Comparison of ENCODE assay signal across 17 cellular contexts in the genomic region with DNA sequence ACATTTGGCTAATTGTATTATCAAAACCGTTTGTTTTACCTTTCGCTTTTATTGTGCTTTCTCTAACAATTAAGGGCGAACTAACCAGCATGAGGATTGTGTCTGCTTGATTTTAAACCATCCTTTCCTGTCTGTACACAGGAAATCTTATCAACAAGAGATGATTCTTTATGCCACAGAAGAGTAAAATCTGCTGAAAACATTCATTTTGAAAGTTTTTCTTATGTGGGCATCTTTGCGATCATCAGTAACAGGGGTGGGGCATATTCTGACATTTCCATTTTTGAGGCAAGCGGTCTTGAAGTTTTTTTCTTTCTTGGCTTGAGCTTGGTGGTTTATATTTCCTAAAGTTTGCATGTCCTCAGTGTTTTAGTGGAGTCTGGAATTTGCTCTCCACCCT. TPM values are rescaled to one million over a fixed set of nuclear protein-coding genes. Genes with fewer than 3 reads are reported as not detected.
A peak's percentile ranks its signal among the peaks of the same experiment; 100 is the strongest.
DNase-seq lines count a peak whose midpoint lies in the region; ATAC-seq and TF ChIP-seq lines count a peak whose summit lies in the region.
"Had no signal": no experiment of that assay in that cellular context is flagged by ENCODE, and none has a peak within 500 bp of the region (broad histone marks: within the 10 kb centered on the region; RNA-seq: fewer than 3 reads in every experiment).

No MANE protein-coding gene starts in this region.

- peak overlapping the region; percentile 82 for H3K27ac Mint-ChIP-seq in activated CD4-positive, alpha-beta T cell treated with anti-CD3 and anti-CD28 coated beads, Interleukin-2, amount 10 ng/mL, durations not matched to agents 24 days and 14 days
- H3K27ac Mint-ChIP-seq in activated naive CD8-positive, alpha-beta T cell treated with anti-CD3 and anti-CD28 coated beads, Interleukin-2, amount 50 U/mL, for 24 hours: peak overlapping the region; percentile 92
- peak overlapping the region; percentile 14 for H3K27ac Mint-ChIP-seq in stimulated activated effector memory CD8-positive, alpha-beta T cell treated with anti-CD3 and anti-CD28 coated beads, Interleukin-12 subunit alpha, Interleukin-12 subunit beta, amount 100 ng/mL, for 72 hours

- no peak overlapping the region for H2AFZ ChIP-seq in Loucy (ENCODE audit: low read length)
- H2AFZ ChIP-seq: hepatocyte had no signal

- no peaks in the 10 kb centered on the region for H3K27me3 ChIP-seq in Loucy (ENCODE audit: insufficient read depth, low read length, poor library complexity, severe bottlenecking)
- H3K27me3 ChIP-seq: hepatocyte, ovary, transverse colon had no signal

- TF ChIP-seq CTCF in Loucy (conservative IDR thresholded peaks at IDR 0.05; ENCODE audit: low read length): no peak

- peak; percentile 66 for ATAC-seq in activated naive CD8-positive, alpha-beta T cell treated with anti-CD3 and anti-CD28 coated beads, Interleukin-2, amount 50 U/mL, for 24 hours
- ATAC-seq in stimulated activated effector memory CD8-positive, alpha-beta T cell treated with anti-CD3 and anti-CD28 coated beads, Interleukin-12 subunit alpha, Interleukin-12 subunit beta, amount 100 ng/mL, for 72 hours: peak; percentile 95
- ATAC-seq: HCT116, HepG2, mucosa of descending colon had no signal

- peak overlapping the region; percentile 72 for H3K4me3 Mint-ChIP-seq in activated CD4-positive, alpha-beta T cell treated with anti-CD3 and anti-CD28 coated beads, Interleukin-2, amount 10 ng/mL, durations not matched to agents 24 days and 14 days
- H3K4me3 Mint-ChIP-seq in activated naive CD8-positive, alpha-beta T cell treated with anti-CD3 and anti-CD28 coated beads, Interleukin-2, amount 50 U/mL, for 24 hours: peak overlapping the region; percentile 69
- H3K4me3 Mint-ChIP-seq in stimulated activated effector memory CD8-positive, alpha-beta T cell treated with anti-CD3 and anti-CD28 coated beads, Interleukin-12 subunit alpha, Interleukin-12 subunit beta, amount 100 ng/mL, for 72 hours: peak overlapping the region; percentile 48

- no peaks in the 10 kb centered on the region for H3K9me3 ChIP-seq in Loucy (ENCODE audit: insufficient read depth, low read depth, low read length)
- H3K9me3 ChIP-seq: mucosa of descending colon, ovary, transverse colon had no signal

- no peak overlapping the region for H3K9ac ChIP-seq in Loucy (ENCODE audit: low read depth, low read length, poor library complexity, severe bottlenecking)

- no peak overlapping the region for H3K4me3 ChIP-seq in Loucy (ENCODE audit: low read length, poor library complexity, severe bottlenecking)
- H3K4me3 ChIP-seq: hepatocyte, mucosa of descending colon, ovary, transverse colon had no signal

- peaks cover 34% of the 10 kb centered on the region for H3K4me1 ChIP-seq in Loucy (ENCODE audit: insufficient read depth, low read length, poor library complexity, severe bottlenecking)

- no peaks in the 10 kb centered on the region for H3F3A ChIP-seq in Loucy (ENCODE audit: low read depth)

- peaks cover 44% of the 10 kb centered on the region for H3K79me2 ChIP-seq in Loucy (ENCODE audit: insufficient read depth, low read length)

- intact Hi-C loops in activated CD4-positive, alpha-beta T cell treated with anti-CD3 and anti-CD28 coated beads, Interleukin-2, amount 10 ng/mL, durations not matched to agents 24 days and 14 days (cut with micrococcal nuclease): loop anchor here (1.0 to 10.0 kb wide), 4 partner anchors 8 to 300 kb away; partner anchors contain the start of gene UBE2D3

- no peaks in the 10 kb centered on the region for H3K27me3 Mint-ChIP-seq in activated CD4-positive, alpha-beta T cell treated with anti-CD3 and anti-CD28 coated beads, Interleukin-2, amount 10 ng/mL, durations not matched to agents 24 days and 14 days
- no peaks in the 10 kb centered on the region for H3K27me3 Mint-ChIP-seq in activated naive CD8-positive, alpha-beta T cell treated with anti-CD3 and anti-CD28 coated beads, Interleukin-2, amount 50 U/mL, for 24 hours

- H3K4me1 Mint-ChIP-seq in activated CD4-positive, alpha-beta T cell treated with anti-CD3 and anti-CD28 coated beads, Interleukin-2, amount 10 ng/mL, durations not matched to agents 24 days and 14 days: peaks cover 68% of the 10 kb centered on the region
- peaks cover 98% of the 10 kb centered on the region for H3K4me1 Mint-ChIP-seq in activated naive CD8-positive, alpha-beta T cell treated with anti-CD3 and anti-CD28 coated beads, Interleukin-2, amount 50 U/mL, for 24 hours
- peaks cover 59% of the 10 kb centered on the region for H3K4me1 Mint-ChIP-seq in stimulated activated effector memory CD8-positive, alpha-beta T cell treated with anti-CD3 and anti-CD28 coated beads, Interleukin-12 subunit alpha, Interleukin-12 subunit beta, amount 100 ng/mL, for 72 hours

- no peaks in the 10 kb centered on the region for H4K20me1 ChIP-seq in Loucy (ENCODE audit: insufficient read depth, low read length, poor library complexity, severe bottlenecking)

- peak; percentile 71 for DNase-seq in activated CD4-positive, alpha-beta T cell treated with anti-CD3 and anti-CD28 coated beads, Interleukin-2, amount 10 ng/mL, durations not matched to agents 24 days and 14 days
- no peak for DNase-seq in activated CD4-positive, alpha-beta T cell treated with anti-CD3 and anti-CD28 coated beads, Interleukin-2, amount 50 U/mL, for 4 hours
- DNase-seq in activated naive CD8-positive, alpha-beta T cell treated with anti-CD3 and anti-CD28 coated beads, Interleukin-2, amount 50 U/mL, for 24 hours: no peak
- DNase-seq in stimulated activated effector memory CD8-positive, alpha-beta T cell treated with anti-CD3 and anti-CD28 coated beads, Interleukin-12 subunit alpha, Interleukin-12 subunit beta, amount 100 ng/mL, for 72 hours (ENCODE audit: low spot score in 2 of 2): no peak
- DNase-seq in mucosa of gallbladder (ENCODE audit: low spot score): no peak
- DNase-seq in MV-4-11 (lab: John Stamatoyannopoulos, UW): no peak
- DNase-seq in NCI-H2029 treated with DMSO at 0.1 percent for 48 hours (lab: John Stamatoyannopoulos, UW): no peak
- DNase-seq: EL; mucosa of descending colon; ovary; stimulated activated CD4-positive, alpha-beta T cell treated with anti-CD3 and anti-CD28 coated beads, Interleukin-4, amount 100 ng/mL, for 1 hour; SW 1271; transverse colon had no signal

- no peaks in the 10 kb centered on the region for H3K9me2 ChIP-seq in Loucy (replicated peaks; ENCODE audit: low read depth, low read length)

- H3K36me3 ChIP-seq in Loucy (ENCODE audit: insufficient read depth, low read length): peaks cover 9% of the 10 kb centered on the region; the same call in 1 of the 2 replicates
- H3K36me3 ChIP-seq: ovary had no signal

- H3K4me2 ChIP-seq in Loucy (ENCODE audit: low read depth, low read length, poor library complexity, severe bottlenecking): peak overlapping the region; percentile 18
- H3K4me2 ChIP-seq: hepatocyte had no signal

- peaks cover 53% of the 10 kb centered on the region for H3K36me3 Mint-ChIP-seq in activated CD4-positive, alpha-beta T cell treated with anti-CD3 and anti-CD28 coated beads, Interleukin-2, amount 10 ng/mL, durations not matched to agents 24 days and 14 days (ENCODE audit: low read depth)
- peaks cover 70% of the 10 kb centered on the region for H3K36me3 Mint-ChIP-seq in activated naive CD8-positive, alpha-beta T cell treated with anti-CD3 and anti-CD28 coated beads, Interleukin-2, amount 50 U/mL, for 24 hours (ENCODE audit: low read depth)
- H3K36me3 Mint-ChIP-seq in stimulated activated effector memory CD8-positive, alpha-beta T cell treated with anti-CD3 and anti-CD28 coated beads, Interleukin-12 subunit alpha, Interleukin-12 subunit beta, amount 100 ng/mL, for 72 hours: peaks cover 81% of the 10 kb centered on the region

- no peaks in the 10 kb centered on the region for H3K9me3 Mint-ChIP-seq in activated CD4-positive, alpha-beta T cell treated with anti-CD3 and anti-CD28 coated beads, Interleukin-2, amount 10 ng/mL, durations not matched to agents 24 days and 14 days
- no peaks in the 10 kb centered on the region for H3K9me3 Mint-ChIP-seq in activated naive CD8-positive, alpha-beta T cell treated with anti-CD3 and anti-CD28 coated beads, Interleukin-2, amount 50 U/mL, for 24 hours
- no peaks in the 10 kb centered on the region for H3K9me3 Mint-ChIP-seq in stimulated activated effector memory CD8-positive, alpha-beta T cell treated with anti-CD3 and anti-CD28 coated beads, Interleukin-12 subunit alpha, Interleukin-12 subunit beta, amount 100 ng/mL, for 72 hours

RNA-seq across cellular contexts. Expression of gene NFKB1, which starts 26.5 kb away (rescaled TPM):
- total RNA-seq in activated CD4-positive, alpha-beta T cell treated with anti-CD3 and anti-CD28 coated beads, Interleukin-2, amount 10 ng/mL, durations not matched to agents 24 days and 14 days: 146 and 148 TPM in 2 replicates
- 36.9 TPM for total RNA-seq in mucosa of gallbladder

Comparison
In these comparisons a context has a peak if more than half of its experiments do, and no peak if none do; other contexts are left out.
1. H3K27ac Mint-ChIP-seq: peak in every context shown above with its lines; median percentile 92 in activated naive CD8-positive, alpha-beta T cell treated with anti-CD3 and anti-CD28 coated beads, Interleukin-2, amount 50 U/mL, for 24 hours; 82 in activated CD4-positive, alpha-beta T cell treated with anti-CD3 and anti-CD28 coated beads, Interleukin-2, amount 10 ng/mL, durations not matched to agents 24 days and 14 days; 14 in stimulated activated effector memory CD8-positive, alpha-beta T cell treated with anti-CD3 and anti-CD28 coated beads, Interleukin-12 subunit alpha, Interleukin-12 subunit beta, amount 100 ng/mL, for 72 hours.